Comparison of ENCODE assay signal across 1 cellular context in the genomic region with DNA sequence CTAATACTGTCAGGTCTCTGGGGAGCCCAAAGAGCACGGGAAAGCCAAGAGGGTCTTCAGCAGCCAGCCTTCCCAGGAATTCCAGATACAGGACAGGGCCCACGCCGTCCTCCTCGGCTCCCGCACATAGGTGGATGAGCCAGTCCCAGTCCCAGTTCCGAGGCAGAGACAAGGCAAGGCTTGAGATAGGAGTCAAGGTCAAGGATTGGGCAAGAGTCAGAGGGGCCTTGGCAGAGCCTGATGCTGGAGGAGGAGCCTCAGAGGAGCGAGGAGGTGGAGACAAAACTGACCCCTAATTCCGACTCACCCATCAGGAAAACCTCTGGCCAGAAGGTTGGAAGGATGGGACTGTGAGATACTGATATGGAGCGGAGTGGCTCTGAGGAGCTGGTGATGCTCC.
TF ChIP-seq lines count a peak whose summit lies in the region.

No MANE protein-coding gene starts in this region.

TF ChIP-seq in H1, 55 proteins besides CTCF, POLR2A, EP300 and RAD21:
- TF ChIP-seq RNF2 (IDR thresholded peaks at IDR 0.05; ENCODE audit: borderline replicate concordance, low read depth, low read length, missing control alignments, poor library complexity, severe bottlenecking) (no peak), CEBPB (IDR thresholded peaks at IDR 0.05; ENCODE audit: low read depth, low read length) (no peak), TBP (IDR thresholded peaks at IDR 0.05; ENCODE audit: low read depth, low read length) (no peak), RBBP5 (IDR thresholded peaks at IDR 0.05; ENCODE audit: borderline replicate concordance, low read depth, low read length) (no peak), BACH1 (IDR thresholded peaks at IDR 0.05; ENCODE audit: low read length) (no peak), SRF (IDR thresholded peaks at IDR 0.05; ENCODE audit: low read depth, low read length) (no peak), RXRA (IDR thresholded peaks at IDR 0.05; ENCODE audit: insufficient read depth, low read depth, low read length) (no peak), MAFK (IDR thresholded peaks at IDR 0.05; ENCODE audit: low read depth, low read length) (no peak), BCL11A (IDR thresholded peaks at IDR 0.05; ENCODE audit: low read depth in 2 of 2, low read length in 2 of 2) (no peak), SAP30 (IDR thresholded peaks at IDR 0.05; ENCODE audit: insufficient read depth, insufficient replicate concordance, low read length) (no peak), SIX5 (IDR thresholded peaks at IDR 0.05; ENCODE audit: low read depth, low read length) (no peak), NANOG (IDR thresholded peaks at IDR 0.05; ENCODE audit: insufficient read depth, low read depth, low read length, poor library complexity, severe bottlenecking) (no peak), RFX5 (IDR thresholded peaks at IDR 0.05; ENCODE audit: borderline replicate concordance, low read depth, low read length) (no peak), KDM5A (IDR thresholded peaks at IDR 0.05; ENCODE audit: low read length) (no peak), GABPA (IDR thresholded peaks at IDR 0.05; ENCODE audit: borderline replicate concordance, insufficient read depth, low read length) (no peak), PHF8 (conservative IDR thresholded peaks at IDR 0.05; ENCODE audit: low read depth, low read length) (no peak)
- TF ChIP-seq, protein P1, sequence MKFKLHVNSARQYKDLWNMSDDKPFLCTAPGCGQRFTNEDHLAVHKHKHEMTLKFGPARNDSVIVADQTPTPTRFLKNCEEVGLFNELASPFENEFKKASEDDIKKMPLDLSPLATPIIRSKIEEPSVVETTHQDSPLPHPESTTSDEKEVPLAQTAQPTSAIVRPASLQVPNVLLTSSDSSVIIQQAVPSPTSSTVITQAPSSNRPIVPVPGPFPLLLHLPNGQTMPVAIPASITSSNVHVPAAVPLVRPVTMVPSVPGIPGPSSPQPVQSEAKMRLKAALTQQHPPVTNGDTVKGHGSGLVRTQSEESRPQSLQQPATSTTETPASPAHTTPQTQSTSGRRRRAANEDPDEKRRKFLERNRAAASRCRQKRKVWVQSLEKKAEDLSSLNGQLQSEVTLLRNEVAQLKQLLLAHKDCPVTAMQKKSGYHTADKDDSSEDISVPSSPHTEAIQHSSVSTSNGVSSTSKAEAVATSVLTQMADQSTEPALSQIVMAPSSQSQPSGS (IDR thresholded peaks at IDR 0.05; ENCODE audit: low read length): no peak
- TF ChIP-seq, protein P2, sequence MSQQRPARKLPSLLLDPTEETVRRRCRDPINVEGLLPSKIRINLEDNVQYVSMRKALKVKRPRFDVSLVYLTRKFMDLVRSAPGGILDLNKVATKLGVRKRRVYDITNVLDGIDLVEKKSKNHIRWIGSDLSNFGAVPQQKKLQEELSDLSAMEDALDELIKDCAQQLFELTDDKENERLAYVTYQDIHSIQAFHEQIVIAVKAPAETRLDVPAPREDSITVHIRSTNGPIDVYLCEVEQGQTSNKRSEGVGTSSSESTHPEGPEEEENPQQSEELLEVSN (IDR thresholded peaks at IDR 0.05): no peak
